In genomic region chr19:19407640-19407933, GRCh38 we compare ENCODE assay signal across 8 cellular contexts. TPM values are rescaled to one million over a fixed set of nuclear protein-coding genes. Genes with fewer than 3 reads are reported as not detected.
A peak's percentile ranks its signal among the peaks of the same experiment; 100 is the strongest.
DNase-seq lines count a peak whose midpoint lies in the region; ATAC-seq and TF ChIP-seq lines count a peak whose summit lies in the region.

No MANE protein-coding gene starts in this region.

- DNase-seq in NT2/D1 (ENCODE audit: low read depth, low spot score) (no peak), endodermal cell (no peak), progenitor cell of endocrine pancreas (ENCODE audit: low spot score, unreplicated experiment) (no peak), NCI-H82 treated with DMSO at 0.1 percent for 48 hours (lab: John Stamatoyannopoulos, UW; ENCODE audit: unreplicated experiment) (no peak), NCI-H774 (lab: John Stamatoyannopoulos, UW) (no peak)

- H3K4me2 ChIP-seq in DOHH2 (ENCODE audit: low read length), result peak overlapping the region; percentile 96

- H3K4me3 ChIP-seq in DOHH2 (ENCODE audit: low read length) (peak overlapping the region; percentile 79), NT2/D1 (ENCODE audit: insufficient read length, low read depth) (no peak overlapping the region), endodermal cell (ENCODE audit: low read length) (peak overlapping the region; percentile 90)

- H3K4me1 Mint-ChIP-seq in endodermal cell, result peaks cover 50% of the 10 kb centered on the region
- peaks cover 44% of the 10 kb centered on the region for H3K4me1 Mint-ChIP-seq in progenitor cell of endocrine pancreas (ENCODE audit: low read depth)

- WGBS in endodermal cell (ENCODE audit: insufficient coverage in 1 of 2, insufficient read length in 1 of 2), 2 experiments, result 90 to 93% methylated on average over 2 to 4 of the region's 4 CpGs

- H3K9me3 Mint-ChIP-seq in endodermal cell (no peaks in the 10 kb centered on the region), progenitor cell of endocrine pancreas (ENCODE audit: low read depth) (no peaks in the 10 kb centered on the region)

- no peak overlapping the region for H3K27ac ChIP-seq in DOHH2 (ENCODE audit: low read depth, low read length)
- H3K27ac ChIP-seq in endodermal cell (ENCODE audit: low read depth, low read length), result no peak overlapping the region

- H3K27me3 ChIP-seq in DOHH2 (ENCODE audit: control insufficient read depth, low read length), result no peaks in the 10 kb centered on the region
- H3K27me3 ChIP-seq in NT2/D1 (ENCODE audit: insufficient read depth, insufficient read length), result peaks cover 5% of the 10 kb centered on the region
- H3K27me3 ChIP-seq in endodermal cell (ENCODE audit: control insufficient read depth, insufficient read depth, low read length, poor library complexity, severe bottlenecking), result no peaks in the 10 kb centered on the region

- H3K4me3 Mint-ChIP-seq in endodermal cell (peak overlapping the region; percentile 84), progenitor cell of endocrine pancreas (ENCODE audit: low read depth) (peak overlapping the region; percentile 97)

- no peaks in the 10 kb centered on the region for H3K9me2 ChIP-seq in DOHH2 (replicated peaks; ENCODE audit: control insufficient read depth, low read length)

- H3K27me3 Mint-ChIP-seq in endodermal cell (ENCODE audit: insufficient read depth), result no peaks in the 10 kb centered on the region
- H3K27me3 Mint-ChIP-seq in progenitor cell of endocrine pancreas, result no peaks in the 10 kb centered on the region

- ATAC-seq in GM21515 (IDR thresholded peaks at IDR 0.05; ENCODE audit: unreplicated experiment) (no peak), HG03342 (IDR thresholded peaks at IDR 0.05; ENCODE audit: unreplicated experiment) (no peak)

- H3K9ac ChIP-seq in NT2/D1 (ENCODE audit: insufficient read length, low read depth) (peak overlapping the region; percentile 86), endodermal cell (ENCODE audit: extremely low read depth, low read length, poor library complexity, severe bottlenecking) (no peak overlapping the region)

- H4K20me1 ChIP-seq in DOHH2 (ENCODE audit: control insufficient read depth, insufficient read depth, low read depth, low read length), result peaks cover 39% of the 10 kb centered on the region

- no peak for TF ChIP-seq CTCF in DOHH2 (IDR thresholded peaks at IDR 0.05; ENCODE audit: low read depth, low read length, poor library complexity, severe bottlenecking)
- TF ChIP-seq CTCF in endodermal cell (conservative IDR thresholded peaks at IDR 0.05), result no peak
- no peak for TF ChIP-seq CTCF in progenitor cell of endocrine pancreas (IDR thresholded peaks at IDR 0.05; ENCODE audit: unreplicated experiment)

- peaks cover 12% of the 10 kb centered on the region for H3F3A ChIP-seq in DOHH2 (ENCODE audit: control insufficient read depth, insufficient read depth)

- H3K79me2 ChIP-seq in DOHH2 (ENCODE audit: control insufficient read depth, low read length), result peaks cover 95% of the 10 kb centered on the region

- peak overlapping the region; percentile 94 for H3K27ac Mint-ChIP-seq in endodermal cell
- no peak overlapping the region for H3K27ac Mint-ChIP-seq in progenitor cell of endocrine pancreas

- H3K36me3 Mint-ChIP-seq in endodermal cell (ENCODE audit: low read depth), result peaks cover 3% of the 10 kb centered on the region
- no peaks in the 10 kb centered on the region for H3K36me3 Mint-ChIP-seq in progenitor cell of endocrine pancreas (ENCODE audit: insufficient read depth)

- H3K36me3 ChIP-seq in DOHH2 (ENCODE audit: control insufficient read depth, low read length), result peaks cover 43% of the 10 kb centered on the region
- peaks cover 25% of the 10 kb centered on the region for H3K36me3 ChIP-seq in NT2/D1 (ENCODE audit: insufficient read depth, insufficient read length, low read length)
- peaks cover 8% of the 10 kb centered on the region for H3K36me3 ChIP-seq in endodermal cell (ENCODE audit: control insufficient read depth, insufficient read depth, low read length)

- H3K4me1 ChIP-seq in DOHH2 (ENCODE audit: control insufficient read depth, low read length), result peaks cover 45% of the 10 kb centered on the region
- H3K4me1 ChIP-seq in NT2/D1 (ENCODE audit: insufficient read depth, insufficient read length), result peaks cover 19% of the 10 kb centered on the region
- peaks cover 10% of the 10 kb centered on the region for H3K4me1 ChIP-seq in endodermal cell (ENCODE audit: control insufficient read depth, insufficient read depth, low read length)

- H3K9me3 ChIP-seq in DOHH2 (ENCODE audit: control insufficient read depth, insufficient read depth, low read length) (no peaks in the 10 kb centered on the region), NT2/D1 (ENCODE audit: insufficient read depth, low read length) (no peaks in the 10 kb centered on the region), endodermal cell (ENCODE audit: control insufficient read depth, low read length) (no peaks in the 10 kb centered on the region)

RNA-seq across cellular contexts. Expression of gene GATAD2A, which starts 2.1 kb away (rescaled TPM):
- 100 to 1,000 TPM; 115 to 126 TPM for total RNA-seq in endodermal cell
- polyA plus RNA-seq in endodermal cell (2013, experiment 1 of 2), result 62.7 TPM
- polyA plus RNA-seq in endodermal cell (2013, experiment 2 of 2), result 56.7 TPM
- total RNA-seq in progenitor cell of endocrine pancreas, result 91.0 and 98.7 TPM in 2 replicates
